ENCODE assay signal across 23 cellular contexts in the genomic region with DNA sequence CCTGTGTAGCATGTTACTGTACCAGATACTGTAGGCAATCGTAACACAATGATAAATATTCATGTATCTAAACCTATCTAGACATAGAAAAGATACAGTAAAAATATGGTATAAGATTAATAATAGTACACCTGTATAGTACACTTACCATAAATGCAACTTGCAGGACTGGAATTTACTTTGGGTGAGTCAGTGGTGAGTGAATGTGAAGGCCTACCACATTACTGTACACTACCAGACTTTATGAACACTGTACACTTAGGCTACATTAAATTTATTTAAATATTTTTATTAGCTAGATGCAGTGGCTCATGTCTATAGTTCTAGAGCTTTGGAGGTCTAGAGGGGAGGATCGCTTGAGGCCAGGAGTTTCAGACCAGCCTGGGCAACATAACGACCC.
"Had no signal": no experiment of that assay in that cellular context is flagged by ENCODE, and none has a peak within 500 bp of the region (broad histone marks: within the 10 kb centered on the region; RNA-seq: fewer than 3 reads in every experiment).

No MANE protein-coding gene starts in this region.

- H3K36me3 Mint-ChIP-seq: naive thymus-derived CD8-positive, alpha-beta T cell; stimulated activated memory B cell treated with anti-CD40 and anti-IgM and Interleukin-4, amounts not matched to agents 10 μg/mL and 1 μg/mL and 100 μg/mL, for 72 hours had no signal

- H3K4me1 ChIP-seq: esophagus squamous epithelium, psoas muscle, right lobe of liver, testis, tibial nerve, upper lobe of right lung had no signal

- H2AFZ ChIP-seq: hepatocyte had no signal

- H3K4me3 ChIP-seq: esophagus squamous epithelium, hepatocyte, mucosa of descending colon, psoas muscle, right lobe of liver, testis, tibial nerve, upper lobe of right lung had no signal

- ATAC-seq: effector memory CD8-positive, alpha-beta T cell; left lobe of liver; mucosa of descending colon; naive thymus-derived CD8-positive, alpha-beta T cell; psoas muscle; right lobe of liver; stimulated activated memory B cell treated with anti-CD40 and anti-IgM and Interleukin-4, amounts not matched to agents 10 μg/mL and 1 μg/mL and 100 μg/mL, for 72 hours; upper lobe of right lung had no signal

- H3K4me2 ChIP-seq: hepatocyte had no signal

- H3K27ac Mint-ChIP-seq: dendritic cell treated with granulocyte-macrophage colony-stimulating factor and Interleukin-4, amounts not matched to agents 40 ng/mL and 50 ng/mL, for 4 days; effector memory CD8-positive, alpha-beta T cell; naive thymus-derived CD8-positive, alpha-beta T cell; stimulated activated memory B cell treated with anti-CD40 and anti-IgM and Interleukin-4, amounts not matched to agents 10 μg/mL and 1 μg/mL and 100 μg/mL, for 72 hours; stimulated activated naive CD8-positive, alpha-beta T cell treated with anti-CD3 and anti-CD28 coated beads, Interleukin-15, Interleukin-2, amounts not matched to agents 100 ng/mL and 50 ng/mL, for 24 hours had no signal

- H3K9me3 ChIP-seq: esophagus squamous epithelium, mucosa of descending colon, neutrophil, psoas muscle, right lobe of liver, testis, tibial nerve, upper lobe of right lung had no signal

- H3K4me3 Mint-ChIP-seq: dendritic cell treated with granulocyte-macrophage colony-stimulating factor and Interleukin-4, amounts not matched to agents 40 ng/mL and 50 ng/mL, for 4 days; effector memory CD8-positive, alpha-beta T cell; naive thymus-derived CD8-positive, alpha-beta T cell; stimulated activated memory B cell treated with anti-CD40 and anti-IgM and Interleukin-4, amounts not matched to agents 10 μg/mL and 1 μg/mL and 100 μg/mL, for 72 hours; stimulated activated naive CD8-positive, alpha-beta T cell treated with anti-CD3 and anti-CD28 coated beads, Interleukin-15, Interleukin-2, amounts not matched to agents 100 ng/mL and 50 ng/mL, for 24 hours had no signal

- H3K27me3 ChIP-seq: esophagus squamous epithelium, hepatocyte, neutrophil, right lobe of liver, testis, tibial nerve, upper lobe of right lung had no signal

- H3K36me3 ChIP-seq: esophagus squamous epithelium, neutrophil, right lobe of liver, tibial nerve, upper lobe of right lung had no signal

- H3K4me1 Mint-ChIP-seq: naive thymus-derived CD8-positive, alpha-beta T cell; stimulated activated memory B cell treated with anti-CD40 and anti-IgM and Interleukin-4, amounts not matched to agents 10 μg/mL and 1 μg/mL and 100 μg/mL, for 72 hours had no signal

- H3K79me2 ChIP-seq: hepatocyte had no signal

- DNase-seq: effector memory CD8-positive, alpha-beta T cell; esophagus squamous epithelium; foreskin fibroblast; head of caudate nucleus; kidney glomerular epithelial cell; mucosa of descending colon; naive thymus-derived CD8-positive, alpha-beta T cell; psoas muscle; retina; right lobe of liver; stimulated activated CD4-positive, alpha-beta T cell treated with anti-CD3 and anti-CD28 coated beads, Interleukin-1b, Interleukin-23, amount 100 ng/mL, for 48 hours; stimulated activated CD4-positive, alpha-beta T cell treated with anti-CD3 and anti-CD28 coated beads, Interleukin-4, amount 100 ng/mL, for 24 hours; testis; upper lobe of right lung had no signal

- H3K9me3 Mint-ChIP-seq: dendritic cell treated with granulocyte-macrophage colony-stimulating factor and Interleukin-4, amounts not matched to agents 40 ng/mL and 50 ng/mL, for 4 days; stimulated activated naive CD8-positive, alpha-beta T cell treated with anti-CD3 and anti-CD28 coated beads, Interleukin-15, Interleukin-2, amounts not matched to agents 100 ng/mL and 50 ng/mL, for 24 hours had no signal

- H3K27ac ChIP-seq: esophagus squamous epithelium, hepatocyte, neutrophil, psoas muscle, right lobe of liver, testis, tibial nerve, upper lobe of right lung had no signal

- H3K27me3 Mint-ChIP-seq: stimulated activated memory B cell treated with anti-CD40 and anti-IgM and Interleukin-4, amounts not matched to agents 10 μg/mL and 1 μg/mL and 100 μg/mL, for 72 hours had no signal

- FAIRE-seq: colon, islet of Langerhans had no signal
